Comparison of ENCODE assay signal across 15 cellular contexts in genomic region chr1:51907079-51907702, GRCh38.
DNase-seq lines count a peak whose midpoint lies in the region; ATAC-seq and TF ChIP-seq lines count a peak whose summit lies in the region.
"Had no signal": no experiment of that assay in that cellular context is flagged by ENCODE, and none has a peak within 500 bp of the region (broad histone marks: within the 10 kb centered on the region; RNA-seq: fewer than 3 reads in every experiment).

No MANE protein-coding gene starts in this region.

- H3K79me2 ChIP-seq in MM.1S (ENCODE audit: low read length): no peaks in the 10 kb centered on the region

- H3K4me1 Mint-ChIP-seq in activated naive CD4-positive, alpha-beta T cell treated with anti-CD3 and anti-CD28 coated beads, Interleukin-2, amount 10 ng/mL, durations not matched to agents 7 days and 5 days: peaks cover 2% of the 10 kb centered on the region
- H3K4me1 Mint-ChIP-seq in central memory CD8-positive, alpha-beta T cell: no peaks in the 10 kb centered on the region
- H3K4me1 Mint-ChIP-seq in stimulated activated effector memory CD8-positive, alpha-beta T cell treated with anti-CD3 and anti-CD28 coated beads, Interleukin-12 subunit alpha, Interleukin-12 subunit beta, amount 100 ng/mL, for 72 hours: peaks cover 6% of the 10 kb centered on the region
- H3K4me1 Mint-ChIP-seq: neural crest cell had no signal

- no peak overlapping the region for H3K9ac ChIP-seq in MM.1S (ENCODE audit: low read length)

- no peaks in the 10 kb centered on the region for H3K27me3 ChIP-seq in MM.1S (replicated peaks; ENCODE audit: insufficient read depth, low read length)
- H3K27me3 ChIP-seq: MG63 had no signal

- CTCF ChIA-PET in activated naive CD4-positive, alpha-beta T cell treated with anti-CD3 and anti-CD28 coated beads, Interleukin-2, amount 10 ng/mL, durations not matched to agents 7 days and 5 days (lab: Charles Lee): interaction anchor here (1.5 kb wide), 1 partner anchor 10 kb away, joined by 4 read pairs; no protein-coding TSS in a partner anchor

- H3K9me3 ChIP-seq in MM.1S (replicated peaks; ENCODE audit: insufficient read depth, low read length): no peaks in the 10 kb centered on the region
- H3K9me3 ChIP-seq: MG63 had no signal

- no peak for DNase-seq in activated naive CD4-positive, alpha-beta T cell treated with anti-CD3 and anti-CD28 coated beads, Interleukin-2, amount 10 ng/mL, durations not matched to agents 7 days and 5 days
- DNase-seq in activated naive CD4-positive, alpha-beta T cell treated with anti-CD3 and anti-CD28 coated beads, Interleukin-2, amount 50 U/mL, for 16 hours: no peak
- DNase-seq in MM.1S (peak; percentile 77), 8988T (no peak)
- DNase-seq in central memory CD8-positive, alpha-beta T cell (ENCODE audit: low spot score in 2 of 2): no peak
- DNase-seq in stimulated activated effector memory CD8-positive, alpha-beta T cell treated with anti-CD3 and anti-CD28 coated beads, Interleukin-12 subunit alpha, Interleukin-12 subunit beta, amount 100 ng/mL, for 72 hours (ENCODE audit: low spot score in 2 of 2): no peak
- DNase-seq: PC-9; stimulated activated CD4-positive, alpha-beta T cell treated with anti-CD3 and anti-CD28 coated beads, Interleukin-4, amount 100 ng/mL, for 4 hours; stimulated activated naive CD4-positive, alpha-beta T cell had no signal

- no peaks in the 10 kb centered on the region for H3K9me2 ChIP-seq in MM.1S (replicated peaks; ENCODE audit: insufficient read depth, low read length)

- no peak overlapping the region for H3K4me3 ChIP-seq in MM.1S (ENCODE audit: low read length)
- H3K4me3 ChIP-seq: MG63, PC-9 had no signal

- peak; percentile 28 for ATAC-seq in central memory CD8-positive, alpha-beta T cell (replicated peaks; ENCODE audit: extremely low read depth, poor library complexity, severe bottlenecking)
- no peak for ATAC-seq in stimulated activated effector memory CD8-positive, alpha-beta T cell treated with anti-CD3 and anti-CD28 coated beads, Interleukin-12 subunit alpha, Interleukin-12 subunit beta, amount 100 ng/mL, for 72 hours
- ATAC-seq in GM21390 (IDR thresholded peaks at IDR 0.05; ENCODE audit: unreplicated experiment) (no peak), HG02981 (IDR thresholded peaks at IDR 0.05; ENCODE audit: unreplicated experiment) (no peak)
- ATAC-seq: left lobe of liver, sciatic nerve had no signal

- H3K36me3 ChIP-seq in MM.1S (replicated peaks; ENCODE audit: insufficient read depth, low read length): no peaks in the 10 kb centered on the region
- H3K36me3 ChIP-seq: MG63 had no signal

- no peak for TF ChIP-seq CTCF in MM.1S (IDR thresholded peaks at IDR 0.05; ENCODE audit: low read length)

- H3K9me3 Mint-ChIP-seq in activated naive CD4-positive, alpha-beta T cell treated with anti-CD3 and anti-CD28 coated beads, Interleukin-2, amount 10 ng/mL, durations not matched to agents 7 days and 5 days: peaks cover 15% of the 10 kb centered on the region
- H3K9me3 Mint-ChIP-seq in central memory CD8-positive, alpha-beta T cell: no peaks in the 10 kb centered on the region
- peaks cover 3% of the 10 kb centered on the region for H3K9me3 Mint-ChIP-seq in stimulated activated effector memory CD8-positive, alpha-beta T cell treated with anti-CD3 and anti-CD28 coated beads, Interleukin-12 subunit alpha, Interleukin-12 subunit beta, amount 100 ng/mL, for 72 hours
- H3K9me3 Mint-ChIP-seq: neural crest cell had no signal

- peak overlapping the region; percentile 65 for H2AFZ ChIP-seq in MM.1S (ENCODE audit: low read length)
- H2AFZ ChIP-seq: PC-9 had no signal

- no peaks in the 10 kb centered on the region for H3F3A ChIP-seq in MM.1S (ENCODE audit: insufficient read depth, low read length)

- peak overlapping the region; percentile 75 for H3K27ac Mint-ChIP-seq in activated naive CD4-positive, alpha-beta T cell treated with anti-CD3 and anti-CD28 coated beads, Interleukin-2, amount 10 ng/mL, durations not matched to agents 7 days and 5 days
- peak overlapping the region; percentile 17 for H3K27ac Mint-ChIP-seq in central memory CD8-positive, alpha-beta T cell (ENCODE audit: low read depth)
- peak overlapping the region; percentile 69 for H3K27ac Mint-ChIP-seq in stimulated activated effector memory CD8-positive, alpha-beta T cell treated with anti-CD3 and anti-CD28 coated beads, Interleukin-12 subunit alpha, Interleukin-12 subunit beta, amount 100 ng/mL, for 72 hours

- H3K27me3 Mint-ChIP-seq in activated naive CD4-positive, alpha-beta T cell treated with anti-CD3 and anti-CD28 coated beads, Interleukin-2, amount 10 ng/mL, durations not matched to agents 7 days and 5 days: peaks cover 38% of the 10 kb centered on the region
- H3K27me3 Mint-ChIP-seq in central memory CD8-positive, alpha-beta T cell: peaks cover 41% of the 10 kb centered on the region

- peaks cover 8% of the 10 kb centered on the region for H3K4me1 ChIP-seq in MM.1S (ENCODE audit: low read length)

- no peaks in the 10 kb centered on the region for H4K20me1 ChIP-seq in MM.1S (ENCODE audit: insufficient read depth, low read length)

- no peak overlapping the region for H3K4me3 Mint-ChIP-seq in activated naive CD4-positive, alpha-beta T cell treated with anti-CD3 and anti-CD28 coated beads, Interleukin-2, amount 10 ng/mL, durations not matched to agents 7 days and 5 days
- no peak overlapping the region for H3K4me3 Mint-ChIP-seq in central memory CD8-positive, alpha-beta T cell
- H3K4me3 Mint-ChIP-seq in stimulated activated effector memory CD8-positive, alpha-beta T cell treated with anti-CD3 and anti-CD28 coated beads, Interleukin-12 subunit alpha, Interleukin-12 subunit beta, amount 100 ng/mL, for 72 hours: no peak overlapping the region
- H3K4me3 Mint-ChIP-seq: neural crest cell had no signal

- H3K4me2 ChIP-seq in MM.1S (ENCODE audit: low read depth, low read length): peak overlapping the region; percentile 68
- H3K4me2 ChIP-seq: PC-9 had no signal

- H3K27ac ChIP-seq in MM.1S (ENCODE audit: low read length): peak overlapping the region; percentile 44; the same call in 1 of the 2 replicates
- H3K27ac ChIP-seq: PC-9 had no signal

- peaks cover 5% of the 10 kb centered on the region for H3K36me3 Mint-ChIP-seq in activated naive CD4-positive, alpha-beta T cell treated with anti-CD3 and anti-CD28 coated beads, Interleukin-2, amount 10 ng/mL, durations not matched to agents 7 days and 5 days
- no peaks in the 10 kb centered on the region for H3K36me3 Mint-ChIP-seq in central memory CD8-positive, alpha-beta T cell (ENCODE audit: insufficient read depth)
- no peaks in the 10 kb centered on the region for H3K36me3 Mint-ChIP-seq in stimulated activated effector memory CD8-positive, alpha-beta T cell treated with anti-CD3 and anti-CD28 coated beads, Interleukin-12 subunit alpha, Interleukin-12 subunit beta, amount 100 ng/mL, for 72 hours

Comparison
In these comparisons a context has a peak if more than half of its experiments do, and no peak if none do; other contexts are left out.
1. H3K27ac Mint-ChIP-seq: peak in every context shown above with its lines; median percentile 75 in activated naive CD4-positive, alpha-beta T cell treated with anti-CD3 and anti-CD28 coated beads, Interleukin-2, amount 10 ng/mL, durations not matched to agents 7 days and 5 days; 69 in stimulated activated effector memory CD8-positive, alpha-beta T cell treated with anti-CD3 and anti-CD28 coated beads, Interleukin-12 subunit alpha, Interleukin-12 subunit beta, amount 100 ng/mL, for 72 hours; 17 in central memory CD8-positive, alpha-beta T cell.